Comparison of ENCODE assay signal across 8 cellular contexts in the genomic region with DNA sequence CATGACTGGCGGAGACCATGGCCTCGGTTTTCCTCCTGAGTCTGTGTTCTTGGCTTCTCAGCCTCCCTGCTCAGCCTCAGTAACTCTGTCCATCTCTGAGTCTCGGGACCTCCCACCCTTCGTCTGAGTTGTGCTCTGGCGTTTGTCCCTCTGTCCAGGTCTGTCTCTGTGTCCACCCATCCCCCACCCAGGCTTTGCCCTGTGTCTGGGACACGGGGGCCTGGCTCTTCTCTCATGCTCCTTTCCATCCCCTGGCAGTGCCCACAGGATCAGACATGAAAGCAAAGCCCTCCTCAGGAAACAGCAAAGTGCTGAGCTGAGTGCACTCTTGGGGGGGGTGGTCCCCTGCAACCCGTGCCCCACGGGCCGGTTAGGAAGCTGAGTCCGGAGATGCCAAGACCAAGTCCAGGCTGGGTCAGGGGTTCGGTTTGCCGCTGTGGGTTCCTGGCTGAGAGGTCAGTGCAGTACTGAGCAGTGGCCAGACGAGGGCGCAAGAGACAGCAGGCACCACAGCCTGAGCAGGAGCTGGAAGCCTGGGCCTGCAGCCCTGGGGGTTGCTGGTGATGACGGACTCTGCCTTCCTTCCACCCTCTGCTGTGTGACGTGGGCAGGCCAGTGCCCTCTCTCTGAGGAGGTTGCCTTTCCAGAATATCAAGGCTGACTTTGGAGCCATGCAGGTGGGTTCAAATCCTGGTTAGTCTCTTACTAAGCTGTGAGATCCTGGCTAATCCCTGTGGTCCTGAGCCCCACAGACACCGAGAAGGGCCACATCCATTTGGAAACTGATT.
A peak's percentile ranks its signal among the peaks of the same experiment; 100 is the strongest.
DNase-seq lines count a peak whose midpoint lies in the region; ATAC-seq and TF ChIP-seq lines count a peak whose summit lies in the region.

No MANE protein-coding gene starts in this region.

- H3K27me3 ChIP-seq in OCI-LY1 (ENCODE audit: insufficient read depth, low read length) (0 out of 2 replicates have a peak, but pooled peaks cover 6% of the 10 kb centered on the region), muscle layer of duodenum (ENCODE audit: low read depth, low read length) (no peaks in the 10 kb centered on the region)

- H3K9me2 ChIP-seq in OCI-LY1 (ENCODE audit: low read depth, low read length) = no peaks in the 10 kb centered on the region

- no peaks in the 10 kb centered on the region for H4K20me1 ChIP-seq in OCI-LY1 (ENCODE audit: insufficient read depth, low read length)

- no peak overlapping the region for H3K4me3 ChIP-seq in OCI-LY1 (ENCODE audit: low read depth, low read length, poor library complexity, severe bottlenecking)
- no peak overlapping the region for H3K4me3 ChIP-seq in epithelial cell of esophagus (ENCODE audit: low read length)
- peak overlapping the region; percentile 37 to 45 for H3K4me3 ChIP-seq in muscle layer of duodenum (ENCODE audit: low read depth in 1 of 2, low read length in 2 of 2)

- peak; percentile 58 for ATAC-seq in GM18502 (IDR thresholded peaks at IDR 0.05; ENCODE audit: poor library complexity, unreplicated experiment)
- ATAC-seq in HG03159 (IDR thresholded peaks at IDR 0.05; ENCODE audit: unreplicated experiment) = peak; percentile 32

- H3K36me3 ChIP-seq in OCI-LY1 (ENCODE audit: insufficient read depth, low read length) (no peaks in the 10 kb centered on the region), muscle layer of duodenum (ENCODE audit: control insufficient read depth in 1 of 2, insufficient read depth in 2 of 2, low read length in 2 of 2) (no peaks in the 10 kb centered on the region)

- in situ Hi-C loops in ACHN (cut with HindIII; ENCODE audit: low pct_ligation_motif_present, low pct_unique_long_range_greater_than_20kb, low sequenced_read_pairs) = no loop called here

- DNase-seq in ACHN (peak; percentile 70), activated T-cell treated with anti-CD3 and anti-CD28 coated beads for 1 hour (ENCODE audit: low read depth) (peak; percentile 73), epithelial cell of esophagus (ENCODE audit: low read depth) (peak; percentile 60)
- DNase-seq in stimulated activated CD8-positive, alpha-beta memory T cell treated with anti-CD3 and anti-CD28 coated beads, Interleukin-7, amount 100 ng/mL, for 1 hour (ENCODE audit: low read depth in 2 of 2) = peak; percentile 49 to 67

- TF ChIP-seq CTCF in OCI-LY1 (IDR thresholded peaks at IDR 0.05; ENCODE audit: low read length) (peak; percentile 97), epithelial cell of esophagus (IDR thresholded peaks at IDR 0.05; ENCODE audit: insufficient read depth, low read depth, low read length, missing control alignments) (peak; percentile 95)

- peak overlapping the region; percentile 13; the same call in 1 of the 2 replicates for H3K4me2 ChIP-seq in OCI-LY1 (ENCODE audit: low read length)

- no peaks in the 10 kb centered on the region for H3F3A ChIP-seq in OCI-LY1 (ENCODE audit: insufficient read depth, low read length)

- no peak overlapping the region for H3K9ac ChIP-seq in OCI-LY1 (ENCODE audit: low read length)

- H2AFZ ChIP-seq in OCI-LY1 (ENCODE audit: low read length) = no peak overlapping the region

- no peak overlapping the region for H3K27ac ChIP-seq in OCI-LY1 (ENCODE audit: low read depth, low read length, poor library complexity, severe bottlenecking)
- H3K27ac ChIP-seq in muscle layer of duodenum (ENCODE audit: low read length) = peak overlapping the region; percentile 58

- H3K9me3 ChIP-seq in OCI-LY1 (ENCODE audit: low read length) (no peaks in the 10 kb centered on the region), muscle layer of duodenum (ENCODE audit: control insufficient read depth in 1 of 2, low read length in 2 of 2) (no peaks in the 10 kb centered on the region)

- H3K4me1 ChIP-seq in OCI-LY1 (ENCODE audit: insufficient read depth, low read length, severe bottlenecking) (peaks cover 37% of the 10 kb centered on the region), muscle layer of duodenum (ENCODE audit: control insufficient read depth in 1 of 2, insufficient read depth in 2 of 2, low read length in 2 of 2) (peaks cover 10 to 14% of the 10 kb centered on the region in 2 donors)

- no peaks in the 10 kb centered on the region for H3K79me2 ChIP-seq in OCI-LY1 (ENCODE audit: insufficient read depth, low read length)

Comparison
In these comparisons a context has a peak if more than half of its experiments do, and no peak if none do; other contexts are left out.
1. H3K4me3 ChIP-seq: peak in muscle layer of duodenum (2 of 2); none in OCI-LY1 (single experiment) and epithelial cell of esophagus (single experiment).
2. Peak in every context shown above with its lines, with median percentiles within 50 percentile points of each other: DNase-seq.